In the genomic region with DNA sequence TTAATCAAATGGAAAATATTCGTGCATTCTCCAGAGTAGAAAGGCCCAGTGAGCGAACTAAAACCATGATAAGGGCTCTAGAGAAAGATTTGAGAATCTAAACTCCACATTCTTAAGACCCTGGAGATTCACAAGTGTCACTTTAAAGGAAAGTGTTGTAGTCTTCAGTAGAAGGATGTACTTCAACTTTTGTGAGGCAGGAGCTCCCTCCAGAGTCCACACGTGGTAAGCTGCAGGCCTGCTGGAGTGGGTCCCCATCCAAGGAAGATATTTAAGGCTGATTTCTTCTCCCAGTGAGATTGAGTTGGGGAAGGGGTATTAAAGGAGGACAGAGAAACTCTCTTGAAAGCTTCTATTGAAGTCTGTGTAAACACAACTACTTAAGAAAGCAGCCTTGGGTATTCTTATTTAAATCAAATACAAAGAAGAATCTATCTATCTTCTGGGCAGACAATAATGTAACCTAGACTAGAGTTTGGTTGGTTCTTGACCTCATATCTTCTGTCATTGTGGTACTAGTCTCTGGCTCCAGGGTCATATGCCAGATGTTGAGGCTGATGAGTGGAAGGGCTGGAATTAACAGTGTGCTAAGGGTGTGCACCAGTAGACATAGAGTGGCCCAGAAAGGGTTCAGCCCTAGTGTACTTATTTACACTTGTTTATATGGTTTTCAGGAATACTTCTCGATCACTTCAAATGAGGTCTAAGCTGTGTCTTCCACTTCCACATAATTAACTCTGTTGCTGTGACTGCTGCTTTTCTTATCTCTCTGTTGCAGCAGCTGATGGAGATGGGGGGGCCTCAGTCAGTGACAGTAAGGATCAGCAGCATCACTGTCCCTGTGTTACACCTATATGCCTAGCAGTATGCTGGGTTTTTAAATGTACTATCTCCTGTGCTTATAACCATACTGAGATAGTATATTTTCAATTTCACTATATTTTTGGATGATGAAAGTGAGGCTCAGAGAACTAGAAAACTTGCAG, we compare ENCODE assay signal across 8 cellular contexts.
DNase-seq lines count a peak whose midpoint lies in the region.

No MANE protein-coding gene starts in this region.

- H3K27me3 ChIP-seq in HAP-1 (ENCODE audit: low read depth) = no peaks in the 10 kb centered on the region
- H3K27me3 ChIP-seq in MG63 = no peaks in the 10 kb centered on the region

- no peaks in the 10 kb centered on the region for H3K4me1 ChIP-seq in HAP-1

- DNase-seq in NCI-H1417 (lab: John Stamatoyannopoulos, UW) (peak; percentile 57 to 80 (median 67)), NCI-H1417 treated with DMSO at 0.1 percent for 48 hours (lab: John Stamatoyannopoulos, UW) (no peak), HAP-1 (ENCODE audit: low spot score in 2 of 2) (peak; percentile 70 to 74), MG63 (peak; percentile 35), T-helper 1 cell (peak; percentile 10 to 48 (median 24)), anterior cingulate cortex (lab: John Stamatoyannopoulos, UW) (peak in 44 of 58 donors; percentile 3 to 76 (median 48)), hepatic stellate cell (ENCODE audit: low spot score) (peak; percentile 32), smooth muscle cell of the brain vasculature (ENCODE audit: low read depth, low spot score) (peak; percentile 53)

- no peaks in the 10 kb centered on the region for H3K36me3 ChIP-seq in HAP-1 (replicated peaks)
- H3K36me3 ChIP-seq in MG63 = peaks cover 6% of the 10 kb centered on the region

- H3K4me3 ChIP-seq in HAP-1 = no peak overlapping the region
- no peak overlapping the region for H3K4me3 ChIP-seq in MG63

- H3K9me3 ChIP-seq in HAP-1 (no peaks in the 10 kb centered on the region), MG63 (peaks cover 5% of the 10 kb centered on the region)

- in situ Hi-C loops in HAP-1 (cut with MboI; ENCODE audit: low sequenced_read_pairs) = loop anchor here (5.0 kb wide), 1 partner anchor 236 kb away; no protein-coding TSS in a partner anchor
